19 cellular contexts compared by ENCODE assay signal in the genomic region with DNA sequence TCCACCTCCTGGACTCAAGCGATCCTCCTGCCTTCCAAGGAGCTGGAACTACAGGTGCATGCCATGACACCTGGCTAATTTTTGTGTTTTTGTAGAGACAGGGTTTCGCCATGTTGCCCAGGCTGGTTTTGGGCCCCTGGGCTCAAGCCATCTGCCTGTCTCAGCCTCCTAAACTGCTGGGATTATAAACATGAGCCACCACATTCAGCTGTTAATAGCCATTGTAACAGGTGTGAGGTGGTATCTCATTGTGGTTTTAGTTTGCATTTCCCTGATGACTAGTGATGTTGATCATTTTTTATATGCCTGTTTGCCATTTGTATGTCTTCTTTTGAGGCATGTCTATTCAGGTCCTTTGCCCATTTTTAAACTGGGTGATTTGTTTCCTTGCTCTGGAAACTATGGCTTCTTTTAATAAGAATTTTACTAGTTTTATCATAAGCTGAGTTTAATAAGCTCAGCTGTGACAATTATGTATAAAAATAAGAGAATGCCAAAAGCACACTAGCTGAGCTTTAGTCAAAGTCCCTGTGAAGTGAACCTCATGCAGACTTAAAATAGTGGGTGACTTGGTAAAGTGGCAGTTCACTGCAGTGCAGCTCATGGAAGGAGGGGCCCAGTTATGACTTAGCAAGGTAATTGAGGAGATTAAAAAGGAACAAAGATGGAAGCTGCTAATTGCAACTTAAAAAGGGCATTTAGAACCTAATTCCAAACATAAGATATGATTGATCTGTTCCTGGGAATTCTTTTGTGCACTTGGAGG.
DNase-seq lines count a peak whose midpoint lies in the region; TF ChIP-seq lines count a peak whose summit lies in the region.
"Had no signal": no experiment of that assay in that cellular context is flagged by ENCODE, and none has a peak within 500 bp of the region (broad histone marks: within the 10 kb centered on the region; RNA-seq: fewer than 3 reads in every experiment).

No MANE protein-coding gene starts in this region.

- H3K9ac ChIP-seq in KMS-11 (no peak overlapping the region), H9 (ENCODE audit: extremely low read depth, insufficient read length, low read length) (no peak overlapping the region)

- peaks cover 5 to 7% of the 10 kb centered on the region in 2 experiments; a peak in 2 of 4 replicates for H3K4me1 Mint-ChIP-seq in H9
- H3K4me1 Mint-ChIP-seq: activated naive CD4-positive, alpha-beta T cell treated with anti-CD3 and anti-CD28 coated beads, Interleukin-2, amount 10 ng/mL, durations not matched to agents 7 days and 5 days; CD14-positive monocyte; IgD-negative memory B cell had no signal

- H3K4me1 ChIP-seq in KMS-11 (ENCODE audit: low read depth, poor library complexity, severe bottlenecking) (peaks cover 38% of the 10 kb centered on the region), H9 (ENCODE audit: insufficient read depth, low read length) (peaks cover 4% of the 10 kb centered on the region; the same call in 1 of the 2 replicates)

- H2AFZ ChIP-seq in KMS-11 (ENCODE audit: low read depth), result no peak overlapping the region; the same call in 1 of the 2 replicates
- no peak overlapping the region for H2AFZ ChIP-seq in H9 (ENCODE audit: low read length)

- peak; percentile 35 for DNase-seq in NCI-H2196 (lab: John Stamatoyannopoulos, UW; ENCODE audit: unreplicated experiment)
- no peak for DNase-seq in NCI-H2196 treated with DMSO at 0.1 percent for 48 hours (lab: John Stamatoyannopoulos, UW; ENCODE audit: unreplicated experiment)
- DNase-seq in NCI-H82 treated with DMSO at 0.1 percent for 48 hours (lab: John Stamatoyannopoulos, UW; ENCODE audit: unreplicated experiment), result peak; percentile 8
- DNase-seq in myocyte (ENCODE audit: low read depth), result peak; percentile 91
- DNase-seq in activated CD4-positive, alpha-beta T cell treated with anti-CD3 and anti-CD28 coated beads, Interleukin-2, amount 50 U/mL, for 4 hours, result no peak
- DNase-seq in Ammon's horn (ENCODE audit: low spot score), result no peak
- no peak for DNase-seq in H9
- DNase-seq: activated naive CD4-positive, alpha-beta T cell treated with anti-CD3 and anti-CD28 coated beads, Interleukin-2, amount 10 ng/mL, durations not matched to agents 7 days and 5 days; foreskin melanocyte; left colon; NCI-H748 treated with DMSO at 0.1 percent for 48 hours; right cardiac atrium; T-helper 1 cell had no signal

- H3K23ac ChIP-seq in H9 (ENCODE audit: insufficient read length, low read depth, low read length), result no peak overlapping the region

- no peaks in the 10 kb centered on the region for H3K27me3 Mint-ChIP-seq in H9 (ENCODE audit: low read depth)
- H3K27me3 Mint-ChIP-seq: activated naive CD4-positive, alpha-beta T cell treated with anti-CD3 and anti-CD28 coated beads, Interleukin-2, amount 10 ng/mL, durations not matched to agents 7 days and 5 days; type B pancreatic cell had no signal

- no peak overlapping the region for H4K91ac ChIP-seq in H9 (ENCODE audit: insufficient read length, low read depth, low read length)

- H3K27ac ChIP-seq in KMS-11 (peak overlapping the region; percentile 47), H9 (ENCODE audit: insufficient read length, low read depth, low read length) (no peak overlapping the region)
- H3K27ac ChIP-seq: RWPE1 had no signal

- H3K14ac ChIP-seq in H9 (ENCODE audit: insufficient read depth, low read length), result no peak overlapping the region

- H3K36me3 ChIP-seq in KMS-11 (ENCODE audit: insufficient read depth), result no peaks in the 10 kb centered on the region

- H3K4me3 ChIP-seq in KMS-11 (IDR thresholded peaks at IDR 0.05; ENCODE audit: insufficient read depth, low read depth, low read length), result no peak overlapping the region

- no peaks in the 10 kb centered on the region for H3K27me3 ChIP-seq in KMS-11 (ENCODE audit: insufficient read depth, low read depth)
- no peaks in the 10 kb centered on the region for H3K27me3 ChIP-seq in H9 (ENCODE audit: insufficient read depth, low read length)

- no peaks in the 10 kb centered on the region for H3K79me2 ChIP-seq in KMS-11 (ENCODE audit: insufficient read depth, low read depth)
- H3K79me2 ChIP-seq in H9 (ENCODE audit: insufficient read depth, low read length), result no peaks in the 10 kb centered on the region

- H3K9me3 ChIP-seq in H9 (ENCODE audit: control insufficient read depth, low read depth, low read length), result no peaks in the 10 kb centered on the region

- H3K4me3 Mint-ChIP-seq in H9, result no peak overlapping the region
- H3K4me3 Mint-ChIP-seq: activated naive CD4-positive, alpha-beta T cell treated with anti-CD3 and anti-CD28 coated beads, Interleukin-2, amount 10 ng/mL, durations not matched to agents 7 days and 5 days; CD14-positive monocyte; IgD-negative memory B cell; stimulated activated naive CD8-positive, alpha-beta T cell treated with anti-CD3 and anti-CD28 coated beads, Interleukin-15, Interleukin-2, amounts not matched to agents 100 ng/mL and 50 ng/mL, for 24 hours; type B pancreatic cell had no signal

- no peak overlapping the region for H2AK5ac ChIP-seq in H9 (ENCODE audit: insufficient read length, low read length)

- no peak overlapping the region for H4K5ac ChIP-seq in H9 (ENCODE audit: insufficient read length, low read depth, low read length)

- H3T11ph ChIP-seq in H9 (ENCODE audit: low read length), result no peak overlapping the region

- no peaks in the 10 kb centered on the region for H3K23me2 ChIP-seq in H9 (ENCODE audit: insufficient read length, low read depth, low read length, poor library complexity, severe bottlenecking)

- no peaks in the 10 kb centered on the region for H3K9me3 Mint-ChIP-seq in H9
- H3K9me3 Mint-ChIP-seq: activated naive CD4-positive, alpha-beta T cell treated with anti-CD3 and anti-CD28 coated beads, Interleukin-2, amount 10 ng/mL, durations not matched to agents 7 days and 5 days; CD14-positive monocyte; stimulated activated naive CD8-positive, alpha-beta T cell treated with anti-CD3 and anti-CD28 coated beads, Interleukin-15, Interleukin-2, amounts not matched to agents 100 ng/mL and 50 ng/mL, for 24 hours; type B pancreatic cell had no signal

- no peak overlapping the region for H3K56ac ChIP-seq in H9 (ENCODE audit: insufficient read length, low read depth, low read length)

- H2BK20ac ChIP-seq in H9 (ENCODE audit: low read depth, low read length, poor library complexity, severe bottlenecking), result no peak overlapping the region

- no peak overlapping the region for H2BK5ac ChIP-seq in H9 (ENCODE audit: insufficient read length, low read length)

- H3K79me1 ChIP-seq in H9 (ENCODE audit: insufficient read depth, low read depth, low read length, poor library complexity, severe bottlenecking), result no peaks in the 10 kb centered on the region

- H4K20me1 ChIP-seq in KMS-11 (ENCODE audit: insufficient read depth), result no peaks in the 10 kb centered on the region
- H4K20me1 ChIP-seq in H9 (ENCODE audit: control insufficient read depth, insufficient read depth, insufficient read length), result no peaks in the 10 kb centered on the region

- H2BK120ac ChIP-seq in H9 (ENCODE audit: low read depth, low read length, poor library complexity, severe bottlenecking), result no peak overlapping the region

- TF ChIP-seq CTCF in KMS-11 (conservative IDR thresholded peaks at IDR 0.05; ENCODE audit: low read depth, low read length), result no peak
- TF ChIP-seq CTCF in H9 (conservative IDR thresholded peaks at IDR 0.05), result no peak

- no CpG with 5 or more reads among the region's 2 CpGs for WGBS in H9 (ENCODE audit: extremely low coverage, insufficient read length, low lambda C conversion rate)

- no peak overlapping the region for H3K18ac ChIP-seq in H9 (ENCODE audit: insufficient read length, low read depth, low read length)

- H3K27ac Mint-ChIP-seq in H9, result no peak overlapping the region
- H3K27ac Mint-ChIP-seq: activated naive CD4-positive, alpha-beta T cell treated with anti-CD3 and anti-CD28 coated beads, Interleukin-2, amount 10 ng/mL, durations not matched to agents 7 days and 5 days; CD14-positive monocyte; IgD-negative memory B cell; stimulated activated naive CD8-positive, alpha-beta T cell treated with anti-CD3 and anti-CD28 coated beads, Interleukin-15, Interleukin-2, amounts not matched to agents 100 ng/mL and 50 ng/mL, for 24 hours; type B pancreatic cell had no signal

- no peak overlapping the region for H2BK15ac ChIP-seq in H9 (ENCODE audit: low read depth, low read length)

- H3K4me2 ChIP-seq in KMS-11 (peak overlapping the region; percentile 69; the same call in 1 of the 2 replicates), H9 (ENCODE audit: insufficient read depth, insufficient read length, low read length) (no peak overlapping the region)

- H4K8ac ChIP-seq in H9 (replicated peaks; ENCODE audit: insufficient read length, low read depth, low read length), result no peak overlapping the region

- H2BK12ac ChIP-seq in H9 (ENCODE audit: insufficient read length, low read depth, low read length), result no peak overlapping the region

- no peak overlapping the region for H3K4ac ChIP-seq in H9 (ENCODE audit: low read depth, low read length)

- no peaks in the 10 kb centered on the region; a peak in 2 of 7 replicates for H3K36me3 Mint-ChIP-seq in H9 (ENCODE audit: insufficient read depth in 1 of 3, low read depth in 3 of 3)
- H3K36me3 Mint-ChIP-seq: activated naive CD4-positive, alpha-beta T cell treated with anti-CD3 and anti-CD28 coated beads, Interleukin-2, amount 10 ng/mL, durations not matched to agents 7 days and 5 days; CD14-positive monocyte; IgD-negative memory B cell; type B pancreatic cell had no signal

Comparison
In these comparisons a context has a peak if more than half of its experiments do, and no peak if none do; other contexts are left out.
1. DNase-seq: peak in NCI-H2196 (single experiment), NCI-H82 treated with DMSO at 0.1 percent for 48 hours (single experiment) and myocyte (single experiment); none in NCI-H2196 treated with DMSO at 0.1 percent for 48 hours (single experiment), activated CD4-positive, alpha-beta T cell treated with anti-CD3 and anti-CD28 coated beads, Interleukin-2, amount 50 U/mL, for 4 hours (0 of 2), Ammon's horn (single experiment) and H9 (single experiment).